Comparison of ENCODE assay signal across 8 cellular contexts in the genomic region with DNA sequence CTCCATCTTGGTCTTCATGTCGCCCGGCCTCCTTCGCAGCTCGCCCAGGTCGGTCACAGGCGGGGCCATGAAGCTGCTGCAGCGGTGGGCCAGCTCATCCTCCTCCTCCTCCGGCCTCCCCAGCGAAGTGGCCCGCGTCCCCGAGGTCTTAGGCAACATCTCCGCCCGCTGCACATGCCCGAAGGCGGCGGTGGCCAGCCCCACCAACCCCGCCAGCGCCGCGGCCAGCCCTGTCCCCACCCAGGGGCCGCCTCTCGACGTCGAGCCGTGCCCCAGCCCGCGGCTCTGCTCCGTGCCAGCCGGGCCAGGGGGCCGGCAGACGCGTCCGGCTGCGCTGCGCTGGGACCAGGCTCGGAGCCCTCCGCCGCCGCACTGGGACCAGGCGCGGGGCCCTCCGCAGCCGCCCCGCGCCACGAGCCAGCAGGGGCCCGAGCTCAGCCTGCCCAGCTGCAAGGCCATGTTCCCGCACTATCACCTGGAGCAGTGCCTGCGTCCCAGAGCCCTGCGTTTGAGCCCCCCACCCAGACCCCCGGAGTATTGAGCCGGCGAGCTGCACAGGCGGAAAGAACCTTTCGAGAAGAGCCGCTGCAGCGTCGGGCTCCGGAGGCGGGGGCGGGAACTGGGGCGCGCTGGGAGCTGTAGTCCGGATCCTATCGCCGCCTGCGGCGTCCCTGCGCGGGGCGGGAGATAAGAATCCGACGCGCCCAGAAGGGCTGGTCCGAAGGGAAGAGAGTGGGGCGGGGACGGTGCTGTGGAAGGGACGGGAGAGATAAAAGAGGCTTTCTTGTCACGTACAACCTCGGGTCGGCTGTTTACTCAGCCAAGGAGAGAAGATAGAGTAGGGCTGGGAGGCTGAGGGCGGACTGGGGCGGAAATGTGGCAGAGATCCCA. TPM values are rescaled to one million over a fixed set of nuclear protein-coding genes. Genes with fewer than 3 reads are reported as not detected.
DNase-seq lines count a peak whose midpoint lies in the region; ATAC-seq and FAIRE-seq lines count a peak whose summit lies in the region.

A gene (minus strand): TSS at position 566 of the 891 bp plus-strand sequence. CDS start 107 bp downstream, at position 459.

- H3K27me3 Mint-ChIP-seq in activated T-helper 1 cell treated with anti-CD3 and anti-CD28 coated beads, Interleukin-12 subunit alpha, Interleukin-12 subunit beta, Interleukin-2, Interleukin-4 antibody, amounts not matched to agents 30 ng/mL and 10 ng/mL and 1 ng/mL, durations not matched to agents 14 hours and 24 hours and 36 hours (ENCODE audit: insufficient read depth): no peaks in the 10 kb centered on the region
- peaks cover 0 to 5% (median 0%) of the 10 kb centered on the region in 5 donors for H3K27me3 Mint-ChIP-seq in naive thymus-derived CD8-positive, alpha-beta T cell
- H3K27me3 Mint-ChIP-seq in stimulated activated naive B cell treated with anti-CD40 and anti-IgM and Interleukin-4, amounts not matched to agents 10 μg/mL and 1 μg/mL and 100 μg/mL, for 72 hours: no peaks in the 10 kb centered on the region

- peaks cover 24% of the 10 kb centered on the region for H3K36me3 Mint-ChIP-seq in activated T-helper 1 cell treated with anti-CD3 and anti-CD28 coated beads, Interleukin-12 subunit alpha, Interleukin-12 subunit beta, Interleukin-2, Interleukin-4 antibody, amounts not matched to agents 30 ng/mL and 10 ng/mL and 1 ng/mL, durations not matched to agents 14 hours and 24 hours and 36 hours (ENCODE audit: low read depth)
- H3K36me3 Mint-ChIP-seq in naive thymus-derived CD8-positive, alpha-beta T cell: peaks cover 0 to 25% (median 0%) of the 10 kb centered on the region in 3 donors
- peaks cover 0 to 7% of the 10 kb centered on the region in 2 donors for H3K36me3 Mint-ChIP-seq in stimulated activated naive B cell treated with anti-CD40 and anti-IgM and Interleukin-4, amounts not matched to agents 10 μg/mL and 1 μg/mL and 100 μg/mL, for 72 hours

- FAIRE-seq in RCC 7860 (lab: Jason Lieb, UNC): peak; percentile 92

- DNase-seq in DMS79 (lab: John Stamatoyannopoulos, UW): peak; percentile 53
- peak; percentile 95 for DNase-seq in KBM-7
- DNase-seq in RCC 7860 (ENCODE audit: low spot score): peak; percentile 88
- DNase-seq in activated T-helper 1 cell treated with anti-CD3 and anti-CD28 coated beads, Interleukin-12 subunit alpha, Interleukin-12 subunit beta, Interleukin-2, Interleukin-4 antibody, amounts not matched to agents 30 ng/mL and 10 ng/mL and 1 ng/mL, durations not matched to agents 14 hours and 24 hours and 36 hours (ENCODE audit: low spot score): peak; percentile 84
- DNase-seq in fibroblast of gingiva (ENCODE audit: low read depth): peak; percentile 81
- DNase-seq in naive thymus-derived CD8-positive, alpha-beta T cell: peak; percentile 66 to 86 (median 72)
- DNase-seq in stimulated activated naive B cell treated with anti-CD40 and anti-IgM and Interleukin-4, amounts not matched to agents 10 μg/mL and 1 μg/mL and 100 μg/mL, for 72 hours: peak; percentile 74

- H3K4me3 Mint-ChIP-seq in activated T-helper 1 cell treated with anti-CD3 and anti-CD28 coated beads, Interleukin-12 subunit alpha, Interleukin-12 subunit beta, Interleukin-2, Interleukin-4 antibody, amounts not matched to agents 30 ng/mL and 10 ng/mL and 1 ng/mL, durations not matched to agents 14 hours and 24 hours and 36 hours: peak within 1 kb of the TSS; percentile 95
- peak within 1 kb of the TSS; percentile 92 to 99 (median 96) for H3K4me3 Mint-ChIP-seq in naive thymus-derived CD8-positive, alpha-beta T cell
- H3K4me3 Mint-ChIP-seq in stimulated activated naive B cell treated with anti-CD40 and anti-IgM and Interleukin-4, amounts not matched to agents 10 μg/mL and 1 μg/mL and 100 μg/mL, for 72 hours: peak within 1 kb of the TSS; percentile 90 to 98

- peak; percentile 97 for ATAC-seq in GM21723 (IDR thresholded peaks at IDR 0.05; ENCODE audit: unreplicated experiment)
- peak; percentile 94 to 97 for ATAC-seq in naive thymus-derived CD8-positive, alpha-beta T cell
- peak; percentile 95 to 96 for ATAC-seq in stimulated activated naive B cell treated with anti-CD40 and anti-IgM and Interleukin-4, amounts not matched to agents 10 μg/mL and 1 μg/mL and 100 μg/mL, for 72 hours (replicated peaks)

- intact Hi-C loops in activated T-helper 1 cell treated with anti-CD3 and anti-CD28 coated beads, Interleukin-12 subunit alpha, Interleukin-12 subunit beta, Interleukin-2, Interleukin-4 antibody, amounts not matched to agents 30 ng/mL and 10 ng/mL and 1 ng/mL, durations not matched to agents 14 hours and 24 hours and 36 hours (cut with micrococcal nuclease): loop anchor here (1.0 to 5.0 kb wide), 10 partner anchors 20 to 1224 kb away; a partner anchor contains a TSS

- H3K9me3 Mint-ChIP-seq in activated T-helper 1 cell treated with anti-CD3 and anti-CD28 coated beads, Interleukin-12 subunit alpha, Interleukin-12 subunit beta, Interleukin-2, Interleukin-4 antibody, amounts not matched to agents 30 ng/mL and 10 ng/mL and 1 ng/mL, durations not matched to agents 14 hours and 24 hours and 36 hours: no peaks in the 10 kb centered on the region
- H3K9me3 Mint-ChIP-seq in naive thymus-derived CD8-positive, alpha-beta T cell: no peaks in the 10 kb centered on the region
- no peaks in the 10 kb centered on the region for H3K9me3 Mint-ChIP-seq in stimulated activated naive B cell treated with anti-CD40 and anti-IgM and Interleukin-4, amounts not matched to agents 10 μg/mL and 1 μg/mL and 100 μg/mL, for 72 hours

- peak within 1 kb of the TSS; percentile 95 for H3K27ac Mint-ChIP-seq in activated T-helper 1 cell treated with anti-CD3 and anti-CD28 coated beads, Interleukin-12 subunit alpha, Interleukin-12 subunit beta, Interleukin-2, Interleukin-4 antibody, amounts not matched to agents 30 ng/mL and 10 ng/mL and 1 ng/mL, durations not matched to agents 14 hours and 24 hours and 36 hours
- peak within 1 kb of the TSS; percentile 74 to 99 (median 93) for H3K27ac Mint-ChIP-seq in naive thymus-derived CD8-positive, alpha-beta T cell
- H3K27ac Mint-ChIP-seq in stimulated activated naive B cell treated with anti-CD40 and anti-IgM and Interleukin-4, amounts not matched to agents 10 μg/mL and 1 μg/mL and 100 μg/mL, for 72 hours: peak within 1 kb of the TSS; percentile 91

- POLR2A ChIA-PET in naive thymus-derived CD8-positive, alpha-beta T cell (lab: Charles Lee): interaction anchor here (0.6 to 1.8 kb wide), 8 partner anchors 28 to 1475 kb away, joined by 3 to 17 read pairs (median 4); a partner anchor contains a TSS

- in situ Hi-C loops in KBM-7 (cut with MboI; ENCODE audit: low pct_unique_long_range_greater_than_20kb, low sequenced_read_pairs): loop anchor here (25.0 kb wide), 1 partner anchor 256 kb away; no protein-coding TSS in a partner anchor

- H3K4me1 Mint-ChIP-seq in activated T-helper 1 cell treated with anti-CD3 and anti-CD28 coated beads, Interleukin-12 subunit alpha, Interleukin-12 subunit beta, Interleukin-2, Interleukin-4 antibody, amounts not matched to agents 30 ng/mL and 10 ng/mL and 1 ng/mL, durations not matched to agents 14 hours and 24 hours and 36 hours (ENCODE audit: low read depth): peaks cover 63% of the 10 kb centered on the region
- H3K4me1 Mint-ChIP-seq in naive thymus-derived CD8-positive, alpha-beta T cell: peaks cover 14 to 45% (median 39%) of the 10 kb centered on the region in 4 donors
- peaks cover 12 to 32% of the 10 kb centered on the region in 2 donors for H3K4me1 Mint-ChIP-seq in stimulated activated naive B cell treated with anti-CD40 and anti-IgM and Interleukin-4, amounts not matched to agents 10 μg/mL and 1 μg/mL and 100 μg/mL, for 72 hours

RNA-seq across cellular contexts. Expression of the gene that starts here (rescaled TPM):
- total RNA-seq in activated T-helper 1 cell treated with anti-CD3 and anti-CD28 coated beads, Interleukin-12 subunit alpha, Interleukin-12 subunit beta, Interleukin-2, Interleukin-4 antibody, amounts not matched to agents 30 ng/mL and 10 ng/mL and 1 ng/mL, durations not matched to agents 14 hours and 24 hours and 36 hours: 42.2 and 47.4 TPM in 2 replicates
- total RNA-seq in naive thymus-derived CD8-positive, alpha-beta T cell: 10 to 100 TPM; 24.5 to 27.1 TPM
- polyA plus RNA-seq in naive thymus-derived CD8-positive, alpha-beta T cell: 1 to 10 TPM; 2.4 to 3.4 (median 2.6) TPM

Comparison
In these comparisons a context has a peak if more than half of its experiments do, and no peak if none do; other contexts are left out.
1. Peak in every context shown above with its lines: DNase-seq and ATAC-seq.